8 cellular contexts compared by ENCODE assay signal in the genomic region with DNA sequence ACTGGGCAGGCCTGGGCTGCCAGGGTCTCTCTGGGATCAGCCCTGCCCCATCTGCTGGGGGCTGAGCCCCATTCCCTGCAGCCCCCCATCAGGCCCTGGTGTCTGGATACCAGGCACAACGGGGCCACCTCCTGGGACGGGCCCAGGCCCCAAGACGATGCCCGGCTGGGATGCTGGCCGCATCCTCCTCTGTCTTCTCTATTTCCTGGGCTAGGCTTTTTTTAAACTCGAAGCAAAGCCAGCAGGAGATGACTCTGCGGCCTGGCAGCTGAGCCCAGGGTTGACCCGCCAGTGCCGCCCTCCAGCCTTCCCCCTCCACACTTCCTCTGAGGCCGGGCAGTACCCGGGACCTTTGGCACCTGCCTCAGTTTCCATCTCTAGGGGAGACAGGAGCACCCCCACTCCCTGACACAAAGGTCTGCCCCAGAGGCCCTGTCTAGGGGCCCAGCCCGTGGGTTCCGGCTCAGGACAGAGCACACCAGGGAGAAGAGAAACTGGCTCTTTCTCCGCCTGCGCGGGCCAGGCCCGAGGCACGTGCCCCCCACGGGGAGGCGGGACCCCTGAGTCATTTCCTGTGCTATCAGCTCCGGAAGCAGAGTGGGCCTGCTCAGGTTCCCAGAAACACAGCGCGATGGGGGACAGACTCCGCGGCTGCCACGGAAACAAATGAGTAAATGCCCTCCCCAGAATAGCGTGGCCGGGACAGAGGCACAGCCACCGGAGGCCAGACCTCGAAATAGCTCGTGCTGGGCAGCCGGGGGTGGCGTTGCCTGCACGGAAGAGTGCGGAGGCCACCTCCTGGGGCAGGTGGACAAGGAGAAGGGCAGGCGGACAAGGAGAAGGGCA.
DNase-seq lines count a peak whose midpoint lies in the region; ATAC-seq, FAIRE-seq and TF ChIP-seq lines count a peak whose summit lies in the region.

No MANE protein-coding gene starts in this region.

- ATAC-seq in HG02763 (IDR thresholded peaks at IDR 0.05; ENCODE audit: unreplicated experiment) (peak; percentile 58), left cardiac atrium (peak; percentile 89 to 91)

- peak; percentile 80 for DNase-seq in GM12892 (ENCODE audit: insufficient read length)
- peak; percentile 26 for DNase-seq in OCI-M1 (lab: John Stamatoyannopoulos, UW)
- DNase-seq in activated effector memory CD4-positive, alpha-beta T cell treated with Interleukin-2 at 50 U/mL for 16 hours = peak; percentile 92
- peak; percentile 92 for DNase-seq in left cardiac atrium
- peak; percentile 83 for DNase-seq in smooth muscle cell of the brain vasculature (ENCODE audit: low read depth, low spot score)
- no peak for DNase-seq in NCI-H2196 (lab: John Stamatoyannopoulos, UW; ENCODE audit: unreplicated experiment)
- DNase-seq in HFFc6 = no peak

- intact Hi-C loops in left cardiac atrium (cut with DNase I) = no loop called here

- H3K36me3 Mint-ChIP-seq in HFFc6 (ENCODE audit: low read depth) = no peaks in the 10 kb centered on the region

- peak; percentile 76 for FAIRE-seq in GM12892 (lab: Jason Lieb, UNC)

- no peak for TF ChIP-seq CTCF in HFFc6 (IDR thresholded peaks at IDR 0.05)

- no peak overlapping the region for H3K4me3 Mint-ChIP-seq in HFFc6

- H3K27ac Mint-ChIP-seq in HFFc6 = no peak overlapping the region

- H3K27me3 Mint-ChIP-seq in HFFc6 (ENCODE audit: insufficient read depth) = peaks cover under 1% of the 10 kb centered on the region

- no peaks in the 10 kb centered on the region for H3K4me1 Mint-ChIP-seq in HFFc6 (ENCODE audit: low read depth)

- TF ChIP-seq POLR2A in GM12892 (IDR thresholded peaks at IDR 0.05; ENCODE audit: low read depth, low read length) = peak; percentile 79

- no peaks in the 10 kb centered on the region for H3K9me3 Mint-ChIP-seq in HFFc6

Comparison
In these comparisons a context has a peak if more than half of its experiments do, and no peak if none do; other contexts are left out.
1. DNase-seq: peak in GM12892 (single experiment), OCI-M1 (single experiment), activated effector memory CD4-positive, alpha-beta T cell treated with Interleukin-2 at 50 U/mL for 16 hours (single experiment), left cardiac atrium (single experiment) and smooth muscle cell of the brain vasculature (single experiment); none in NCI-H2196 (single experiment) and HFFc6 (single experiment).